In genomic region chrX:71618303-71618721, GRCh38 we compare ENCODE assay signal across 8 cellular contexts. TPM values are rescaled to one million over a fixed set of nuclear protein-coding genes. Genes with fewer than 3 reads are reported as not detected.
DNase-seq lines count a peak whose midpoint lies in the region; ATAC-seq lines count a peak whose summit lies in the region.

TSS of gene CXCR3 (minus strand) at chrX:71618511. CDS start at chrX:71618449, 62 bp downstream.

- intact Hi-C loops in left ventricle myocardium superior (cut with micrococcal nuclease): no loop called here

- DNase-seq in activated CD4-positive, alpha-beta T cell treated with anti-CD3 and anti-CD28 coated beads, Interleukin-2, amount 50 U/mL, for 1 hour: peak; percentile 53
- DNase-seq in left ventricle myocardium superior: peak; percentile 62
- peak; percentile 69 for DNase-seq in stimulated activated naive CD4-positive, alpha-beta T cell treated with Interleukin-2 at 50 U/mL for 16 hours (lab: John Stamatoyannopoulos, UW)
- DNase-seq in SK-N-DZ (ENCODE audit: low spot score): no peak
- DNase-seq in DMS 273 (lab: John Stamatoyannopoulos, UW; ENCODE audit: unreplicated experiment): no peak
- no peak for DNase-seq in cortex of kidney (lab: John Stamatoyannopoulos, UW)

- ATAC-seq in GM19467 (IDR thresholded peaks at IDR 0.05; ENCODE audit: unreplicated experiment): peak; percentile 47
- ATAC-seq in HG03558 (IDR thresholded peaks at IDR 0.05; ENCODE audit: extremely low read depth, unreplicated experiment): peak; percentile 38
- ATAC-seq in left ventricle myocardium superior: peak; percentile 35

RNA-seq across cellular contexts. Expression of gene CXCR3, which starts in this region (rescaled TPM):
- 0.20 TPM for total RNA-seq in left ventricle myocardium superior
- polyA plus RNA-seq in SK-N-DZ (2014; cell fraction: cytosol; rRNA removed): not detected in 2 replicates
- not detected in 2 replicates for polyA plus RNA-seq in SK-N-DZ (2014; cell fraction: nucleus; rRNA removed)

Comparison
In these comparisons a context has a peak if more than half of its experiments do, and no peak if none do; other contexts are left out.
1. Peak in DNase-seq and ATAC-seq in left ventricle myocardium superior; RNA of the gene not detected or under 1 TPM.
2. DNase-seq: peak in activated CD4-positive, alpha-beta T cell treated with anti-CD3 and anti-CD28 coated beads, Interleukin-2, amount 50 U/mL, for 1 hour (single experiment) and stimulated activated naive CD4-positive, alpha-beta T cell treated with Interleukin-2 at 50 U/mL for 16 hours (single experiment); none in SK-N-DZ (single experiment), DMS 273 (single experiment) and cortex of kidney (single experiment).
3. Peak in every context shown above with its lines, with median percentiles within 50 percentile points of each other: ATAC-seq.